1 cellular context compared by ENCODE assay signal in the genomic region with DNA sequence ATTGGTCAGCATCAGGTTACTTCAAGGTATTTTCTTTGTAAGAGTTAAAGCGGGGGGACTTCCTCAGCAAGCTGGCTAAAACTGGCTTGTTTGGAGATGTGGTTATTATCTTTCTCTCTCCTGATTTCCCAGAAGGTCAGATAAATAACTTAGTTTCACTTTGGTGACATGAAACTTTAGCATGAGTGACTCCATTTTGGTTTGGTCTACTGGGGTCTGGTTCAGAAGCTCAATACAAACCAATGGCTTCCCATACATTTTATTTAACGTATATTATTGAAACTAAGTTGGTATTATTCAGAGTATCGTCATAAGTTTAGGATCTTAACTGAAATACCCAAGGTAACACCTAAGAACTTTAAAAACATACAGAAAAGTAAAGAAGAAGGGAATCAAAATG.
TF ChIP-seq lines count a peak whose summit lies in the region.

No MANE protein-coding gene starts in this region.

TF ChIP-seq in GM23338, 12 proteins besides CTCF, POLR2A, EP300 and RAD21 (continued from another document):
- TF ChIP-seq, protein P1, sequence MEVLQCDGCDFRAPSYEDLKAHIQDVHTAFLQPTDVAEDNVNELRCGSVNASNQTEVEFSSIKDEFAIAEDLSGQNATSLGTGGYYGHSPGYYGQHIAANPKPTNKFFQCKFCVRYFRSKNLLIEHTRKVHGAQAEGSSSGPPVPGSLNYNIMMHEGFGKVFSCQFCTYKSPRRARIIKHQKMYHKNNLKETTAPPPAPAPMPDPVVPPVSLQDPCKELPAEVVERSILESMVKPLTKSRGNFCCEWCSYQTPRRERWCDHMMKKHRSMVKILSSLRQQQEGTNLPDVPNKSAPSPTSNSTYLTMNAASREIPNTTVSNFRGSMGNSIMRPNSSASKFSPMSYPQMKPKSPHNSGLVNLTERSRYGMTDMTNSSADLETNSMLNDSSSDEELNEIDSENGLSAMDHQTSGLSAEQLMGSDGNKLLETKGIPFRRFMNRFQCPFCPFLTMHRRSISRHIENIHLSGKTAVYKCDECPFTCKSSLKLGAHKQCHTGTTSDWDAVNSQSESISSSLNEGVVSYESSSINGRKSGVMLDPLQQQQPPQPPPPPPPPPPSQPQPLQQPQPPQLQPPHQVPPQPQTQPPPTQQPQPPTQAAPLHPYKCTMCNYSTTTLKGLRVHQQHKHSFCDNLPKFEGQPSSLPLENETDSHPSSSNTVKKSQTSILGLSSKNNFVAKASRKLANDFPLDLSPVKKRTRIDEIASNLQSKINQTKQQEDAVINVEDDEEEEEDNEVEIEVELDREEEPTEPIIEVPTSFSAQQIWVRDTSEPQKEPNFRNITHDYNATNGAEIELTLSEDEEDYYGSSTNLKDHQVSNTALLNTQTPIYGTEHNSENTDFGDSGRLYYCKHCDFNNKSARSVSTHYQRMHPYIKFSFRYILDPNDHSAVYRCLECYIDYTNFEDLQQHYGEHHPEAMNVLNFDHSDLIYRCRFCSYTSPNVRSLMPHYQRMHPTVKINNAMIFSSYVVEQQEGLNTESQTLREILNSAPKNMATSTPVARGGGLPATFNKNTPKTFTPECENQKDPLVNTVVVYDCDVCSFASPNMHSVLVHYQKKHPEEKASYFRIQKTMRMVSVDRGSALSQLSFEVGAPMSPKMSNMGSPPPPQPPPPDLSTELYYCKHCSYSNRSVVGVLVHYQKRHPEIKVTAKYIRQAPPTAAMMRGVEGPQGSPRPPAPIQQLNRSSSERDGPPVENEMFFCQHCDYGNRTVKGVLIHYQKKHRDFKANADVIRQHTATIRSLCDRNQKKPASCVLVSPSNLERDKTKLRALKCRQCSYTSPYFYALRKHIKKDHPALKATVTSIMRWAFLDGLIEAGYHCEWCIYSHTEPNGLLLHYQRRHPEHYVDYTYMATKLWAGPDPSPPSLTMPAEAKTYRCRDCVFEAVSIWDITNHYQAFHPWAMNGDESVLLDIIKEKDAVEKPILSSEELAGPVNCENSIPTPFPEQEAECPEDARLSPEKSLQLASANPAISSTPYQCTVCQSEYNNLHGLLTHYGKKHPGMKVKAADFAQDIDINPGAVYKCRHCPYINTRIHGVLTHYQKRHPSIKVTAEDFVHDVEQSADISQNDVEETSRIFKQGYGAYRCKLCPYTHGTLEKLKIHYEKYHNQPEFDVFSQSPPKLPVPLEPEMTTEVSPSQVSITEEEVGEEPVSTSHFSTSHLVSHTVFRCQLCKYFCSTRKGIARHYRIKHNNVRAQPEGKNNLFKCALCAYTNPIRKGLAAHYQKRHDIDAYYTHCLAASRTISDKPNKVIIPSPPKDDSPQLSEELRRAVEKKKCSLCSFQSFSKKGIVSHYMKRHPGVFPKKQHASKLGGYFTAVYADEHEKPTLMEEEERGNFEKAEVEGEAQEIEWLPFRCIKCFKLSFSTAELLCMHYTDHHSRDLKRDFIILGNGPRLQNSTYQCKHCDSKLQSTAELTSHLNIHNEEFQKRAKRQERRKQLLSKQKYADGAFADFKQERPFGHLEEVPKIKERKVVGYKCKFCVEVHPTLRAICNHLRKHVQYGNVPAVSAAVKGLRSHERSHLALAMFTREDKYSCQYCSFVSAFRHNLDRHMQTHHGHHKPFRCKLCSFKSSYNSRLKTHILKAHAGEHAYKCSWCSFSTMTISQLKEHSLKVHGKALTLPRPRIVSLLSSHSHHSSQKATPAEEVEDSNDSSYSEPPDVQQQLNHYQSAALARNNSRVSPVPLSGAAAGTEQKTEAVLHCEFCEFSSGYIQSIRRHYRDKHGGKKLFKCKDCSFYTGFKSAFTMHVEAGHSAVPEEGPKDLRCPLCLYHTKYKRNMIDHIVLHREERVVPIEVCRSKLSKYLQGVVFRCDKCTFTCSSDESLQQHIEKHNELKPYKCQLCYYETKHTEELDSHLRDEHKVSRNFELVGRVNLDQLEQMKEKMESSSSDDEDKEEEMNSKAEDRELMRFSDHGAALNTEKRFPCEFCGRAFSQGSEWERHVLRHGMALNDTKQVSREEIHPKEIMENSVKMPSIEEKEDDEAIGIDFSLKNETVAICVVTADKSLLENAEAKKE (CRISPR knock-in tag; IDR thresholded peaks at IDR 0.05) = no peak
- TF ChIP-seq EZH2phosphoT487 (IDR thresholded peaks at IDR 0.05; ENCODE audit: unreplicated experiment) = no peak
- TF ChIP-seq POLR2AphosphoS5 (IDR thresholded peaks at IDR 0.05; ENCODE audit: low read depth) = no peak
- TF ChIP-seq, protein P2, sequence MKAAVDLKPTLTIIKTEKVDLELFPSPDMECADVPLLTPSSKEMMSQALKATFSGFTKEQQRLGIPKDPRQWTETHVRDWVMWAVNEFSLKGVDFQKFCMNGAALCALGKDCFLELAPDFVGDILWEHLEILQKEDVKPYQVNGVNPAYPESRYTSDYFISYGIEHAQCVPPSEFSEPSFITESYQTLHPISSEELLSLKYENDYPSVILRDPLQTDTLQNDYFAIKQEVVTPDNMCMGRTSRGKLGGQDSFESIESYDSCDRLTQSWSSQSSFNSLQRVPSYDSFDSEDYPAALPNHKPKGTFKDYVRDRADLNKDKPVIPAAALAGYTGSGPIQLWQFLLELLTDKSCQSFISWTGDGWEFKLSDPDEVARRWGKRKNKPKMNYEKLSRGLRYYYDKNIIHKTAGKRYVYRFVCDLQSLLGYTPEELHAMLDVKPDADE (IDR thresholded peaks at IDR 0.05) = no peak
- TF ChIP-seq ZNF114 (CRISPR knock-in tag; IDR thresholded peaks at IDR 0.05) = no peak
